Comparison of ENCODE assay signal across 17 cellular contexts in genomic region chr4:87304659-87305277, GRCh38. TPM values are rescaled to one million over a fixed set of nuclear protein-coding genes. Genes with fewer than 3 reads are reported as not detected.
DNase-seq lines count a peak whose midpoint lies in the region; ATAC-seq, FAIRE-seq and TF ChIP-seq lines count a peak whose summit lies in the region.
"Had no signal": no experiment of that assay in that cellular context is flagged by ENCODE, and none has a peak within 500 bp of the region (broad histone marks: within the 10 kb centered on the region; RNA-seq: fewer than 3 reads in every experiment).

No MANE protein-coding gene starts in this region.

- no peak overlapping the region for H2BK5ac ChIP-seq in IMR-90 (ENCODE audit: low read depth, low read length, poor library complexity, severe bottlenecking)

- no peak overlapping the region for H3K14ac ChIP-seq in IMR-90 (replicated peaks; ENCODE audit: low read depth, low read length)

- H4K8ac ChIP-seq in IMR-90 (ENCODE audit: low read depth in 2 of 2, low read length in 2 of 2): no peak overlapping the region

- no peak for TF ChIP-seq CTCF in IMR-90 (conservative IDR thresholded peaks at IDR 0.05; ENCODE audit: low read depth, low read length)
- no peak for TF ChIP-seq CTCF in K562 (IDR thresholded peaks at IDR 0.05 in 2 of 3, conservative IDR thresholded peaks at IDR 0.05 in 1 of 3; ENCODE audit: insufficient read depth in 2 of 3, low read depth in 1 of 3, low read length in 3 of 3)
- no peak for TF ChIP-seq CTCF in lung (IDR thresholded peaks at IDR 0.05; ENCODE audit: control extremely low read depth, extremely low read depth)
- TF ChIP-seq CTCF in adrenal gland (IDR thresholded peaks at IDR 0.05): no peak

- peak overlapping the region in 1 of 3 donors; percentile 21 for H3K27ac Mint-ChIP-seq in CD4-positive, CD25-positive, alpha-beta regulatory T cell
- no peak overlapping the region for H3K27ac Mint-ChIP-seq in activated CD4-positive, alpha-beta memory T cell treated with anti-CD3 and anti-CD28 coated beads for 36 hours
- H3K27ac Mint-ChIP-seq: activated T-helper 17 cell treated with anti-CD3 and anti-CD28 coated beads, Interleukin-2, amount 50 U/mL, for 72 hours; mesothelial cell of epicardium had no signal

- H3K4me3 Mint-ChIP-seq in CD4-positive, CD25-positive, alpha-beta regulatory T cell: peak overlapping the region; percentile 43 to 88 (median 80)
- no peak overlapping the region for H3K4me3 Mint-ChIP-seq in activated CD4-positive, alpha-beta memory T cell treated with anti-CD3 and anti-CD28 coated beads for 36 hours
- H3K4me3 Mint-ChIP-seq: activated T-helper 17 cell treated with anti-CD3 and anti-CD28 coated beads, Interleukin-2, amount 50 U/mL, for 72 hours; mesothelial cell of epicardium had no signal

- DNase-seq in CD4-positive, CD25-positive, alpha-beta regulatory T cell: no peak
- DNase-seq in IMR-90: peak; percentile 35
- DNase-seq in K562 (ENCODE audit: extremely low read depth in 1 of 4, low spot score in 3 of 4): no peak
- no peak for DNase-seq in lung (ENCODE audit: low spot score)
- DNase-seq in activated CD4-positive, alpha-beta memory T cell treated with anti-CD3 and anti-CD28 coated beads for 36 hours: no peak
- no peak for DNase-seq in AG08396 (ENCODE audit: low spot score)
- DNase-seq in adrenal gland: no peak
- no peak for DNase-seq in DMS114 treated with DMSO at 0.1 percent for 48 hours (lab: John Stamatoyannopoulos, UW; ENCODE audit: unreplicated experiment)
- DNase-seq: activated CD4-positive, alpha-beta T cell treated with anti-CD3 and anti-CD28 coated beads for 4 hours; NCI-H2107 had no signal

- POLR2A ChIA-PET in IMR-90 (lab: Charles Lee; ENCODE audit: unreplicated experiment): no interaction called here
- POLR2A ChIA-PET in K562 (lab: Yijun Ruan, JAX): interaction anchor here (0.5 to 1.4 kb wide), 2 partner anchors 18 to 399 kb away, joined by 3 read pairs; no protein-coding TSS in a partner anchor
- POLR2A ChIA-PET in activated CD4-positive, alpha-beta memory T cell treated with anti-CD3 and anti-CD28 coated beads for 36 hours (lab: Charles Lee): no interaction called here

- H3K18ac ChIP-seq in IMR-90 (ENCODE audit: low read depth, low read length): no peak overlapping the region

- H3K9me3 ChIP-seq in CD4-positive, CD25-positive, alpha-beta regulatory T cell (ENCODE audit: control insufficient read depth in 2 of 2, low read length in 2 of 2): no peaks in the 10 kb centered on the region
- H3K9me3 ChIP-seq in IMR-90 (ENCODE audit: control insufficient read depth, insufficient read depth, low read length): no peaks in the 10 kb centered on the region
- H3K9me3 ChIP-seq in K562 (replicated peaks; ENCODE audit: control insufficient read depth, insufficient read depth, low read depth, low read length): no peaks in the 10 kb centered on the region
- no peaks in the 10 kb centered on the region for H3K9me3 ChIP-seq in lung (ENCODE audit: control insufficient read depth in 2 of 2, insufficient read depth in 1 of 2, low read length in 1 of 2)
- H3K9me3 ChIP-seq in adrenal gland (replicated peaks in 1 of 3): no peaks in the 10 kb centered on the region

- H3K79me2 ChIP-seq in K562 (ENCODE audit: control insufficient read depth, insufficient read depth, low read length): no peaks in the 10 kb centered on the region
- H3K79me2 ChIP-seq: parathyroid adenoma had no signal

- intact Hi-C loops in IMR-90 (cut with micrococcal nuclease) (no loop called here), K562 (cut with micrococcal nuclease) (no loop called here), adrenal gland (cut with DNase I) (no loop called here)
- intact Hi-C loops in activated CD4-positive, alpha-beta memory T cell treated with anti-CD3 and anti-CD28 coated beads for 36 hours (cut with micrococcal nuclease): no loop called here

- peaks cover 6% of the 10 kb centered on the region for H3K36me3 Mint-ChIP-seq in CD4-positive, CD25-positive, alpha-beta regulatory T cell
- H3K36me3 Mint-ChIP-seq in activated CD4-positive, alpha-beta memory T cell treated with anti-CD3 and anti-CD28 coated beads for 36 hours: no peaks in the 10 kb centered on the region
- H3K36me3 Mint-ChIP-seq: mesothelial cell of epicardium had no signal

- H4K20me1 ChIP-seq in IMR-90 (ENCODE audit: insufficient read depth, low read length) (no peaks in the 10 kb centered on the region), K562 (replicated peaks; ENCODE audit: control insufficient read depth, insufficient read depth, low read length) (no peaks in the 10 kb centered on the region)

- H3K23ac ChIP-seq in IMR-90 (ENCODE audit: low read depth, low read length): no peak overlapping the region

- no peaks in the 10 kb centered on the region for H3K4me1 ChIP-seq in CD4-positive, CD25-positive, alpha-beta regulatory T cell (ENCODE audit: control insufficient read depth, insufficient read depth, low read length, poor library complexity, severe bottlenecking)
- H3K4me1 ChIP-seq in IMR-90 (ENCODE audit: control insufficient read depth, insufficient read depth, low read length) (no peaks in the 10 kb centered on the region), K562 (replicated peaks in 1 of 2; ENCODE audit: control insufficient read depth in 2 of 2, insufficient read depth in 2 of 2, low read length in 2 of 2) (no peaks in the 10 kb centered on the region), lung (ENCODE audit: control insufficient read depth in 2 of 2, insufficient read depth in 2 of 2, low read length in 2 of 2) (no peaks in the 10 kb centered on the region), adrenal gland (replicated peaks in 1 of 2) (no peaks in the 10 kb centered on the region)
- H3K4me1 ChIP-seq: parathyroid adenoma had no signal

- FAIRE-seq in K562 (lab: Jason Lieb, UNC): no peak

- no peak for ATAC-seq in CD4-positive, CD25-positive, alpha-beta regulatory T cell (ENCODE audit: low read depth in 2 of 2)
- ATAC-seq in IMR-90 (ENCODE audit: low read depth) (peak; percentile 53; the same call in 1 of the 2 replicates), K562 (peak; percentile 51; the same call in 2 of the 3 replicates), lung (ENCODE audit: insufficient read depth, low FRiP score) (peak; percentile 65)
- ATAC-seq: activated T-helper 17 cell treated with anti-CD3 and anti-CD28 coated beads, Interleukin-2, amount 50 U/mL, for 72 hours had no signal

- no peak overlapping the region for H2AK5ac ChIP-seq in IMR-90 (ENCODE audit: low read depth, low read length)

- no CpG with 5 or more reads among the region's 5 CpGs for WGBS in IMR-90 (ENCODE audit: extremely low coverage in 2 of 2, insufficient read length in 1 of 2), 2 experiments
- WGBS in K562 (ENCODE audit: insufficient coverage, low coverage, missing lambda C conversion rate): 4% methylated on average over 5 of the region's 5 CpGs
- WGBS in lung, 2 donors: 42 to 49% methylated on average over 5 of the region's 5 CpGs
- WGBS in adrenal gland, 4 donors: 65 to 68% (median 67%) methylated on average over 5 of the region's 5 CpGs

- no peak overlapping the region for H3K56ac ChIP-seq in IMR-90 (ENCODE audit: extremely low read depth, insufficient read depth, low read length)

- TF ChIP-seq POLR2A in IMR-90 (IDR thresholded peaks at IDR 0.05; ENCODE audit: low read depth, low read length) (no peak), K562 (conservative IDR thresholded peaks at IDR 0.05) (no peak), adrenal gland (IDR thresholded peaks at IDR 0.05) (no peak)

- H2BK15ac ChIP-seq in IMR-90 (ENCODE audit: low read depth, low read length): no peak overlapping the region

- H3K9me3 Mint-ChIP-seq in CD4-positive, CD25-positive, alpha-beta regulatory T cell: peaks cover 0 to 2% (median 0%) of the 10 kb centered on the region in 7 donors
- no peaks in the 10 kb centered on the region for H3K9me3 Mint-ChIP-seq in activated CD4-positive, alpha-beta memory T cell treated with anti-CD3 and anti-CD28 coated beads for 36 hours
- H3K9me3 Mint-ChIP-seq: activated T-helper 17 cell treated with anti-CD3 and anti-CD28 coated beads, Interleukin-2, amount 50 U/mL, for 72 hours; mesothelial cell of epicardium had no signal

- H3K4me2 ChIP-seq in IMR-90 (ENCODE audit: low read depth, low read length) (no peak overlapping the region), K562 (ENCODE audit: insufficient read depth, low read length) (no peak overlapping the region)
- H3K4me2 ChIP-seq: KMS-11 had no signal

- no peak overlapping the region for H3K4ac ChIP-seq in IMR-90 (ENCODE audit: low read depth, low read length)

- H3K9ac ChIP-seq in IMR-90 (ENCODE audit: low read depth, low read length): no peak overlapping the region
- H3K9ac ChIP-seq in K562 (ENCODE audit: insufficient read depth in 1 of 2, low read depth in 2 of 2, low read length in 2 of 2): no peak overlapping the region
- H3K9ac ChIP-seq: KMS-11, parathyroid adenoma had no signal

- no peak overlapping the region for H4K91ac ChIP-seq in IMR-90 (ENCODE audit: insufficient read depth, low read depth, low read length)

- H3K27me3 Mint-ChIP-seq in CD4-positive, CD25-positive, alpha-beta regulatory T cell: no peaks in the 10 kb centered on the region
- peaks cover 1% of the 10 kb centered on the region for H3K27me3 Mint-ChIP-seq in activated CD4-positive, alpha-beta memory T cell treated with anti-CD3 and anti-CD28 coated beads for 36 hours

- H3K4me1 Mint-ChIP-seq in CD4-positive, CD25-positive, alpha-beta regulatory T cell: peaks cover 3 to 13% (median 4%) of the 10 kb centered on the region in 4 donors
- H3K4me1 Mint-ChIP-seq in activated CD4-positive, alpha-beta memory T cell treated with anti-CD3 and anti-CD28 coated beads for 36 hours (ENCODE audit: low read depth): peaks cover 8% of the 10 kb centered on the region
- H3K4me1 Mint-ChIP-seq: activated T-helper 17 cell treated with anti-CD3 and anti-CD28 coated beads, Interleukin-2, amount 50 U/mL, for 72 hours had no signal

- H3K9me1 ChIP-seq in IMR-90 (ENCODE audit: insufficient read depth, low read length): no peaks in the 10 kb centered on the region; the same call in 1 of the 2 replicates
- H3K9me1 ChIP-seq in K562 (ENCODE audit: control insufficient read depth, insufficient read depth, low read length): no peaks in the 10 kb centered on the region

- no peaks in the 10 kb centered on the region for H3K79me1 ChIP-seq in IMR-90 (ENCODE audit: low read depth in 1 of 2, low read length in 2 of 2)

- H3K36me3 ChIP-seq in CD4-positive, CD25-positive, alpha-beta regulatory T cell (ENCODE audit: control insufficient read depth, insufficient read depth, low read length): no peaks in the 10 kb centered on the region
- H3K36me3 ChIP-seq in IMR-90 (ENCODE audit: control insufficient read depth, insufficient read depth, low read length): no peaks in the 10 kb centered on the region
- no peaks in the 10 kb centered on the region for H3K36me3 ChIP-seq in K562 (ENCODE audit: control insufficient read depth, insufficient read depth, low read length)
- no peaks in the 10 kb centered on the region for H3K36me3 ChIP-seq in lung (ENCODE audit: control insufficient read depth in 2 of 2, insufficient read depth in 2 of 2, low read length in 2 of 2)
- H3K36me3 ChIP-seq in adrenal gland (replicated peaks in 1 of 2): no peaks in the 10 kb centered on the region
- H3K36me3 ChIP-seq: cardiac muscle cell had no signal

- in situ Hi-C loops in IMR-90 (cut with MboI; ENCODE audit: low sequenced_read_pairs): no loop called here
- in situ Hi-C loops in K562 (cut with MboI): no loop called here

- no peak overlapping the region for H2AK9ac ChIP-seq in IMR-90 (replicated peaks; ENCODE audit: low read depth, low read length, poor library complexity)

- peak overlapping the region; percentile 72 for H3K4me3 ChIP-seq in CD4-positive, CD25-positive, alpha-beta regulatory T cell (ENCODE audit: low read depth, low read length)
- H3K4me3 ChIP-seq in IMR-90 (ENCODE audit: insufficient read depth, low read depth, low read length): no peak overlapping the region
- no peak overlapping the region for H3K4me3 ChIP-seq in K562
- H3K4me3 ChIP-seq in lung: no peak overlapping the region
- no peak overlapping the region for H3K4me3 ChIP-seq in adrenal gland
- H3K4me3 ChIP-seq: cardiac muscle cell had no signal

- CTCF ChIA-PET in IMR-90 (lab: Yijun Ruan, JAX) (no interaction called here), K562 (lab: Yijun Ruan, JAX; ENCODE audit: low intra/inter-chr PET ratio) (no interaction called here)
- CTCF ChIA-PET in activated CD4-positive, alpha-beta memory T cell treated with anti-CD3 and anti-CD28 coated beads for 36 hours (lab: Charles Lee): no interaction called here

- no peak overlapping the region for H2AFZ ChIP-seq in IMR-90 (replicated peaks; ENCODE audit: low read length, poor library complexity)
- H2AFZ ChIP-seq in K562 (ENCODE audit: low read depth, low read length): no peak overlapping the region
- H2AFZ ChIP-seq: parathyroid adenoma had no signal

- H3K27me3 ChIP-seq in CD4-positive, CD25-positive, alpha-beta regulatory T cell (ENCODE audit: control insufficient read depth, insufficient read depth, low read length): no peaks in the 10 kb centered on the region
- peaks cover 1% of the 10 kb centered on the region; the same call in 1 of the 2 replicates for H3K27me3 ChIP-seq in IMR-90 (ENCODE audit: control insufficient read depth, insufficient read depth, low read length)
- H3K27me3 ChIP-seq in K562 (ENCODE audit: control insufficient read depth in 2 of 2, insufficient read depth in 2 of 2, low read length in 2 of 2): no peaks in the 10 kb centered on the region
- no peaks in the 10 kb centered on the region for H3K27me3 ChIP-seq in lung (ENCODE audit: control insufficient read depth, insufficient read depth)
- H3K27me3 ChIP-seq in adrenal gland: no peaks in the 10 kb centered on the region
- H3K27me3 ChIP-seq: cardiac muscle cell had no signal

- no peak overlapping the region for H3K27ac ChIP-seq in CD4-positive, CD25-positive, alpha-beta regulatory T cell (ENCODE audit: insufficient read depth, low read length, poor library complexity, severe bottlenecking)
- H3K27ac ChIP-seq in IMR-90 (ENCODE audit: insufficient read depth, low read length) (no peak overlapping the region), K562 (ENCODE audit: extremely low read depth, low read depth, low read length) (no peak overlapping the region), lung (ENCODE audit: low read depth in 1 of 2, low read length in 1 of 2) (no peak overlapping the region), adrenal gland (no peak overlapping the region)
- H3K27ac ChIP-seq: cardiac muscle cell, KMS-11, parathyroid adenoma had no signal

- no peak overlapping the region for H4K5ac ChIP-seq in IMR-90 (ENCODE audit: low read depth, low read length)

- dilution Hi-C loops in IMR-90 (cut with HindIII; ENCODE audit: low sequenced_read_pairs, unreplicated experiment): no loop called here

- TF ChIP-seq RAD21 in IMR-90 (IDR thresholded peaks at IDR 0.05; ENCODE audit: low read length) (no peak), K562 (CRISPR knock-in tag; conservative IDR thresholded peaks at IDR 0.05 in 1 of 2, IDR thresholded peaks at IDR 0.05 in 1 of 2) (no peak)

- no peak overlapping the region for H2BK20ac ChIP-seq in IMR-90 (ENCODE audit: low read depth, low read length)

- TF ChIP-seq EP300 in K562 (IDR thresholded peaks at IDR 0.05; ENCODE audit: low read length): no peak

- BruUV-seq in IMR-90 (replicated peaks; lab: Mats Ljungman, UMichigan): no TSS peak
- BruUV-seq in K562 (replicated peaks; lab: Mats Ljungman, UMichigan): no TSS peak

- no peak overlapping the region for H2BK120ac ChIP-seq in IMR-90 (ENCODE audit: low read depth, low read length)

RNA-seq across cellular contexts. Expression of gene HSD17B13, which starts 17.9 kb away (rescaled TPM):
- total RNA-seq in CD4-positive, CD25-positive, alpha-beta regulatory T cell: 0.52 TPM
- under 1 TPM in 1 of 4 donors, not detected in 3; 0.09 TPM for polyA plus RNA-seq in CD4-positive, CD25-positive, alpha-beta regulatory T cell
- total RNA-seq in IMR-90 (2012; rRNA removed) (under 0.01 TPM in 1 of 2 replicates, not detected in the other), K562 (2014; rRNA removed) (0.05 and 0.08 TPM in 2 replicates), K562 (2014; rRNA removed; fragmentation: Illumina TruSeq; extraction: Trizol) (0.29 and 0.35 TPM in 2 replicates), K562 (2015; rRNA removed; fragmentation: Illumina TruSeq; extraction: Trizol) (0.15 and 0.29 TPM in 2 replicates), K562 (2021) (0.18 and 0.20 TPM in 2 replicates), lung (1 to 10 TPM in 1 of 2 donors, under 1 TPM in 1; 0.34 to 1.0 TPM), adrenal gland (under 1 TPM in 6 of 8 donors, not detected in 2; 0.14 to 0.88 (median 0.31) TPM)
- polyA plus RNA-seq in IMR-90 (2012; rRNA removed) (not detected in 2 replicates), K562 (2011; rRNA removed) (0.36 and 0.57 TPM in 2 replicates), K562 (2014; fragmentation: Illumina TruSeq; extraction: Trizol) (0.14 and 0.31 TPM in 2 replicates), K562 (2014; fragmentation: Nextera tagmentation; extraction: Ambion mirVana) (under 1 TPM; 0.10 to 0.14 TPM), K562 (2014; rRNA removed) (0.22 and 0.33 TPM in 2 replicates), lung (1 to 10 TPM in 1 of 2 donors, under 1 TPM in 1; 0.15 to 3.1 TPM), adrenal gland (under 1 TPM; 0.16 to 0.55 (median 0.47) TPM)
- polyA plus RNA-seq in IMR-90 (2012; cell fraction: cytosol; rRNA removed): 0.02 TPM in 1 of 2 replicates, not detected in the other
- polyA plus RNA-seq in IMR-90 (2012; cell fraction: nucleus; rRNA removed; ENCODE audit: low replicate concordance): 0.03 and 0.13 TPM in 2 replicates
- 0.30 and 0.99 TPM in 2 replicates for total RNA-seq in K562 (2011; cell fraction: chromatin; rRNA removed; ENCODE audit: low replicate concordance)
- total RNA-seq in K562 (2011; cell fraction: nucleolus; rRNA removed): 0.17 and 0.26 TPM in 2 replicates
- total RNA-seq in K562 (2011; cell fraction: nucleoplasm; rRNA removed): 0.73 and 0.76 TPM in 2 replicates
- 0.06 and 0.22 TPM in 2 replicates for polyA plus RNA-seq in K562 (2011; cell fraction: cytosol; rRNA removed)
- polyA plus RNA-seq in K562 (2011; cell fraction: nucleus; rRNA removed): 0.26 and 0.58 TPM in 2 replicates
- polyA plus RNA-seq in K562 (2012): 0.07 and 0.19 TPM in 2 replicates
- polyA minus RNA-seq in K562 (2011; rRNA and poly(A)+ RNA removed): 0.49 and 0.60 TPM in 2 replicates
- not detected in 2 replicates for polyA minus RNA-seq in K562 (2011; cell fraction: cytosol; rRNA and poly(A)+ RNA removed)
- polyA minus RNA-seq in K562 (2011; cell fraction: nucleus; rRNA and poly(A)+ RNA removed): 0.27 and 0.33 TPM in 2 replicates
- under 1 TPM in 1 of 2 experiments, not detected in 1; 0.12 TPM for total RNA-seq in activated CD4-positive, alpha-beta memory T cell treated with anti-CD3 and anti-CD28 coated beads for 36 hours
- total RNA-seq: OCI-LY7 had no signal
- polyA plus RNA-seq: BJ, cardiac muscle cell had no signal

Comparison
In these comparisons a context has a peak if more than half of its experiments do, and no peak if none do; other contexts are left out.
1. ATAC-seq: peak in IMR-90 (single experiment), K562 (single experiment) and lung (single experiment); none in CD4-positive, CD25-positive, alpha-beta regulatory T cell (0 of 2).